Comparison of ENCODE assay signal across 17 cellular contexts in genomic region chr3:35201221-35201620, GRCh38.
A peak's percentile ranks its signal among the peaks of the same experiment; 100 is the strongest.
DNase-seq lines count a peak whose midpoint lies in the region.
"Had no signal": no experiment of that assay in that cellular context is flagged by ENCODE, and none has a peak within 500 bp of the region (broad histone marks: within the 10 kb centered on the region; RNA-seq: fewer than 3 reads in every experiment).

No MANE protein-coding gene starts in this region.

- DNase-seq in NCI-H2171 (lab: John Stamatoyannopoulos, UW) (peak; percentile 9), NCI-H446 treated with DMSO at 0.1 percent for 48 hours (lab: John Stamatoyannopoulos, UW) (peak; percentile 48), SJCRH30 (peak in 1 of 2 experiments; percentile 34), Ammon's horn (ENCODE audit: low spot score) (no peak), AG20443 (ENCODE audit: low spot score) (no peak), mesendoderm (no peak)
- DNase-seq: C1 segment of cervical spinal cord; Calu3; CD4-positive, alpha-beta memory T cell; COR-L47; DMS79; EL; GDM1; GM23248; H7; HCEC 1CT had no signal

- H3K23ac ChIP-seq in mesendoderm (ENCODE audit: low read length) = no peak overlapping the region

- no peaks in the 10 kb centered on the region for H3K9me3 ChIP-seq in SJCRH30 (replicated peaks)

- no peaks in the 10 kb centered on the region for H3K79me2 ChIP-seq in mesendoderm (ENCODE audit: control insufficient read depth, insufficient read depth, low read length)

- H3K36me3 ChIP-seq in SJCRH30 (no peaks in the 10 kb centered on the region), mesendoderm (ENCODE audit: control insufficient read depth, insufficient read depth, low read length) (no peaks in the 10 kb centered on the region)

- H3K27me3 ChIP-seq in SJCRH30 (no peaks in the 10 kb centered on the region), mesendoderm (ENCODE audit: insufficient read depth, low read length, poor library complexity) (no peaks in the 10 kb centered on the region)

- no peaks in the 10 kb centered on the region for H3K79me1 ChIP-seq in mesendoderm (ENCODE audit: low read length)

- no peak overlapping the region for H3K9ac ChIP-seq in mesendoderm (ENCODE audit: low read length)
- H3K9ac ChIP-seq: GM23248 had no signal

- no peak overlapping the region for H4K8ac ChIP-seq in mesendoderm (ENCODE audit: low read depth, low read length)

- no peak overlapping the region for H2AK5ac ChIP-seq in mesendoderm (ENCODE audit: low read length)

- H3K27ac ChIP-seq in SJCRH30 (peak overlapping the region; percentile 48), mesendoderm (ENCODE audit: low read depth, low read length) (no peak overlapping the region)
- H3K27ac ChIP-seq: GM23248 had no signal

- H2BK120ac ChIP-seq in mesendoderm (ENCODE audit: low read depth, low read length) = no peak overlapping the region

- H2BK5ac ChIP-seq in mesendoderm (ENCODE audit: low read length) = no peak overlapping the region

- H3K4ac ChIP-seq in mesendoderm (ENCODE audit: low read depth, low read length) = no peak overlapping the region

- no peak overlapping the region for H3K56ac ChIP-seq in mesendoderm (ENCODE audit: low read length)

- no peak overlapping the region for H4K5ac ChIP-seq in mesendoderm (ENCODE audit: low read length)

- no peak overlapping the region for H3K18ac ChIP-seq in mesendoderm (ENCODE audit: low read length)

- H2BK15ac ChIP-seq in mesendoderm (replicated peaks; ENCODE audit: low read depth) = no peak overlapping the region

- H3K4me3 ChIP-seq in SJCRH30 = no peak overlapping the region
- H3K4me3 ChIP-seq in mesendoderm (ENCODE audit: low read length) = no peak overlapping the region
- H3K4me3 ChIP-seq: GM12878, GM23248 had no signal

- H3K4me1 ChIP-seq in SJCRH30 (peaks cover 22% of the 10 kb centered on the region), mesendoderm (ENCODE audit: control insufficient read depth, low read depth, low read length) (no peaks in the 10 kb centered on the region)

- no CpG with 5 or more reads among the region's 2 CpGs for WGBS in mesendoderm (ENCODE audit: extremely low coverage, insufficient coverage, low lambda C conversion rate)

- H3K4me2 ChIP-seq in mesendoderm (ENCODE audit: low read length) = no peak overlapping the region

Comparison
In these comparisons a context has a peak if more than half of its experiments do, and no peak if none do; other contexts are left out.
1. DNase-seq: peak in NCI-H2171 (single experiment) and NCI-H446 treated with DMSO at 0.1 percent for 48 hours (single experiment); none in Ammon's horn (single experiment), AG20443 (single experiment) and mesendoderm (single experiment).